Comparison of ENCODE assay signal across 20 cellular contexts in genomic region chr17:55390364-55390977, GRCh38. TPM values are rescaled to one million over a fixed set of nuclear protein-coding genes. Genes with fewer than 3 reads are reported as not detected.
A peak's percentile ranks its signal among the peaks of the same experiment; 100 is the strongest.
DNase-seq lines count a peak whose midpoint lies in the region; ATAC-seq and TF ChIP-seq lines count a peak whose summit lies in the region.
"Had no signal": no experiment of that assay in that cellular context is flagged by ENCODE, and none has a peak within 500 bp of the region (broad histone marks: within the 10 kb centered on the region; RNA-seq: fewer than 3 reads in every experiment).

No MANE protein-coding gene starts in this region.

- H3K27me3 ChIP-seq in HCT116 (ENCODE audit: insufficient read depth, low read length): no peaks in the 10 kb centered on the region
- H3K27me3 ChIP-seq: MG63 had no signal

- TF ChIP-seq CTCF in HCT116 (IDR thresholded peaks at IDR 0.05 in 2 of 3, conservative IDR thresholded peaks at IDR 0.05 in 1 of 3; ENCODE audit: borderline replicate concordance in 1 of 3, insufficient read depth in 1 of 3, low read depth in 2 of 3, low read length in 2 of 3): no peak

- no peak overlapping the region for H2AFZ ChIP-seq in HCT116 (ENCODE audit: low read depth, low read length, poor library complexity, severe bottlenecking)

- BruUV-seq in HCT116 (replicated peaks; lab: Mats Ljungman, UMichigan): TSS peak; percentile 37

- no peaks in the 10 kb centered on the region for H3K4me1 ChIP-seq in HCT116 (ENCODE audit: control insufficient read depth in 1 of 2, insufficient read depth in 2 of 2, low read length in 2 of 2)

- no peak for TF ChIP-seq RAD21 in HCT116 (IDR thresholded peaks at IDR 0.05; ENCODE audit: low read depth)

- H3K9me3 ChIP-seq in HCT116 (ENCODE audit: control insufficient read depth in 1 of 2, insufficient read depth in 1 of 2, low read depth in 1 of 2, low read length in 2 of 2): no peaks in the 10 kb centered on the region
- H3K9me3 ChIP-seq: MG63 had no signal

- ATAC-seq in HCT116: no peak
- no peak for ATAC-seq in HG02571 (IDR thresholded peaks at IDR 0.05; ENCODE audit: unreplicated experiment)
- ATAC-seq in GM21381 (IDR thresholded peaks at IDR 0.05; ENCODE audit: unreplicated experiment): no peak
- ATAC-seq: PC-3, SK-N-SH treated with all-trans-retinoic acid at 6 μM for 48 hours had no signal

- 0 out of 4 replicates have a peak, but pooled peaks cover 0 to 2% of the 10 kb centered on the region in 2 experiments for H3K36me3 ChIP-seq in HCT116 (ENCODE audit: control insufficient read depth in 1 of 2, insufficient read depth in 2 of 2, low read length in 2 of 2)
- H3K36me3 ChIP-seq: MG63 had no signal

- DNase-seq in HCT116 (ENCODE audit: low read depth, low spot score): no peak
- DNase-seq in amniotic epithelial cell (ENCODE audit: low read depth): peak; percentile 50
- peak; percentile 49 for DNase-seq in myocyte (ENCODE audit: low read depth)
- DNase-seq in activated naive CD4-positive, alpha-beta T cell treated with Interleukin-2 at 50 U/mL for 16 hours: no peak
- no peak for DNase-seq in middle frontal gyrus (ENCODE audit: extremely low spot score, low spot score)
- DNase-seq: DND-41, GDM1, MG63, NCI-H1048, NCI-H1436, NCI-H2029, NCI-H345, NCI-H524 treated with DMSO at 0.1 percent for 48 hours, PC-3, RPMI8226, SIG-M5 had no signal

- no peaks in the 10 kb centered on the region for H4K20me1 ChIP-seq in HCT116 (ENCODE audit: insufficient read depth)

- CTCF ChIA-PET in HCT116 (lab: Charles Lee): interaction anchor here (0.6 to 1.3 kb wide), 2 partner anchors 124 to 349 kb away, joined by 3 read pairs; no protein-coding TSS in a partner anchor

- H3K9me2 ChIP-seq in HCT116 (ENCODE audit: insufficient read depth): no peaks in the 10 kb centered on the region

- H3K79me2 ChIP-seq in HCT116 (ENCODE audit: insufficient read depth, low read length): no peaks in the 10 kb centered on the region

- no peak overlapping the region for H3K4me3 ChIP-seq in HCT116 (replicated peaks in 1 of 2; ENCODE audit: low read depth in 1 of 2, low read length in 2 of 2)
- H3K4me3 ChIP-seq: GM12878, MG63 had no signal

- H3K27ac ChIP-seq in HCT116 (ENCODE audit: low read depth, low read length): no peak overlapping the region

- no peak overlapping the region for H3K4me2 ChIP-seq in HCT116 (ENCODE audit: low read length)

- RAD21 ChIA-PET in HCT116 (lab: Charles Lee; ENCODE audit: low non-redundant PET in 1 of 2, low total read pairs in 2 of 2, uncharacterized antibody in 2 of 2, unreplicated experiment in 2 of 2): no interaction called here

- no peak for TF ChIP-seq POLR2A in HCT116 (IDR thresholded peaks at IDR 0.05; ENCODE audit: borderline replicate concordance, extremely low read depth, insufficient read depth, insufficient read length)

- intact Hi-C loops in HCT116 (cut with micrococcal nuclease): no loop called here

- no peak overlapping the region for H3K9ac ChIP-seq in HCT116 (ENCODE audit: low read length)

- POLR2A ChIA-PET in HCT116 (lab: Charles Lee): no interaction called here

TF ChIP-seq in HCT116, 20 proteins besides CTCF, POLR2A, EP300 and RAD21:
- TF ChIP-seq EZH2phosphoT487 (IDR thresholded peaks at IDR 0.05; ENCODE audit: borderline replicate concordance): no peak
- TF ChIP-seq ELF1 (IDR thresholded peaks at IDR 0.05; ENCODE audit: borderline replicate concordance, low read depth): no peak
- no peak for TF ChIP-seq SRF (IDR thresholded peaks at IDR 0.05; ENCODE audit: low read depth)
- no peak for TF ChIP-seq ZFX (IDR thresholded peaks at IDR 0.05)
- TF ChIP-seq EZH2 (IDR thresholded peaks at IDR 0.05): no peak
- no peak for TF ChIP-seq CBX3 (IDR thresholded peaks at IDR 0.05; ENCODE audit: low read depth)
- TF ChIP-seq MAX (IDR thresholded peaks at IDR 0.05): no peak
- TF ChIP-seq FOSL1 (IDR thresholded peaks at IDR 0.05; ENCODE audit: low read depth): no peak
- no peak for TF ChIP-seq REST (IDR thresholded peaks at IDR 0.05; ENCODE audit: low read depth)
- no peak for TF ChIP-seq ZBTB33 (IDR thresholded peaks at IDR 0.05; ENCODE audit: extremely low read depth, insufficient replicate concordance, low read length)
- TF ChIP-seq POLR2AphosphoS5 (IDR thresholded peaks at IDR 0.05; ENCODE audit: low read depth, low read length): no peak
- no peak for TF ChIP-seq CEBPB (IDR thresholded peaks at IDR 0.05; ENCODE audit: low read depth)
- no peak for TF ChIP-seq SIN3A (IDR thresholded peaks at IDR 0.05; ENCODE audit: low read depth)
- TF ChIP-seq SP1 (IDR thresholded peaks at IDR 0.05; ENCODE audit: low read depth): no peak
- TF ChIP-seq EGR1 (IDR thresholded peaks at IDR 0.05; ENCODE audit: low read depth): no peak
- TF ChIP-seq ZNF274 (IDR thresholded peaks at IDR 0.05; ENCODE audit: low read depth, low read length): no peak
- no peak for TF ChIP-seq JUND (IDR thresholded peaks at IDR 0.05)

RNA-seq across cellular contexts. Expression of gene MMD, which starts 31.2 kb away (rescaled TPM):
- total RNA-seq in HCT116 (2021; ENCODE audit: unreplicated experiment): 21.3 TPM
- polyA plus RNA-seq in HCT116 (2012): 9.4 and 9.7 TPM in 2 replicates
- total RNA-seq in myocyte: 5.3 and 5.8 TPM in 2 replicates
- polyA plus RNA-seq in myocyte (2012): 1.8 TPM

Comparison
In these comparisons a context has a peak if more than half of its experiments do, and no peak if none do; other contexts are left out.
1. DNase-seq: peak in amniotic epithelial cell (single experiment) and myocyte (single experiment); none in HCT116 (single experiment), activated naive CD4-positive, alpha-beta T cell treated with Interleukin-2 at 50 U/mL for 16 hours (single experiment) and middle frontal gyrus (single experiment).